In genomic region chr3:19022546-19022945, GRCh38 we compare ENCODE assay signal across 27 cellular contexts.
"Had no signal": no experiment of that assay in that cellular context is flagged by ENCODE, and none has a peak within 500 bp of the region (broad histone marks: within the 10 kb centered on the region; RNA-seq: fewer than 3 reads in every experiment).

No MANE protein-coding gene starts in this region.

- H3K4me1 ChIP-seq: stomach, suprapubic skin, testis, thyroid gland, tibial artery, tibial nerve, transverse colon, upper lobe of left lung, upper lobe of right lung, uterus, vagina had no signal

- H3K4me3 ChIP-seq: stomach, suprapubic skin, testis, thoracic aorta, thyroid gland, tibial artery, tibial nerve, transverse colon, upper lobe of left lung, upper lobe of right lung, uterus, vagina had no signal

- H3K27ac ChIP-seq: stomach, suprapubic skin, testis, thoracic aorta, thyroid gland, tibial artery, tibial nerve, transverse colon, upper lobe of left lung, upper lobe of right lung, uterus, vagina had no signal

- H3K9me3 ChIP-seq: stomach, suprapubic skin, testis, thoracic aorta, thyroid gland, tibial artery, tibial nerve, transverse colon, upper lobe of left lung, upper lobe of right lung, uterus, vagina had no signal

- DNase-seq: stimulated activated CD4-positive, alpha-beta T cell treated with anti-CD3 and anti-CD28 coated beads, Interleukin-2, amount 100 ng/mL, for 48 hours; stimulated activated CD4-positive, alpha-beta T cell treated with anti-CD3 and anti-CD28 coated beads, Interleukin-4, amount 100 ng/mL, for 1 hour; stimulated activated CD4-positive, alpha-beta T cell treated with anti-CD3 and anti-CD28 coated beads, Interleukin-4, amount 100 ng/mL, for 24 hours; stimulated activated CD4-positive, alpha-beta T cell treated with anti-CD3 and anti-CD28 coated beads, Interleukin-4, amount 100 ng/mL, for 4 hours; stimulated activated CD8-positive, alpha-beta memory T cell treated with anti-CD3 and anti-CD28 coated beads, Interleukin-4, amount 100 ng/mL, for 48 hours; stimulated activated naive B cell treated with anti-CD40 and anti-IgM and Interleukin-4, amounts not matched to agents 10 μg/mL and 1 μg/mL and 100 μg/mL, for 72 hours; stimulated activated naive CD4-positive, alpha-beta T cell; stimulated activated naive CD4-positive, alpha-beta T cell treated with Interleukin-2 at 50 U/mL for 16 hours; stimulated activated naive CD8-positive, alpha-beta T cell treated with anti-CD3 and anti-CD28 coated beads, Interleukin-15, amount 100 ng/mL, for 72 hours; stimulated activated naive CD8-positive, alpha-beta T cell treated with anti-CD3 and anti-CD28 coated beads, Interleukin-15, Interleukin-2, amounts not matched to agents 100 U/mL and 50 U/mL, for 24 hours; stomach; substantia nigra; testis; thyroid gland; tibial artery; transverse colon; trophoblast cell; upper lobe of left lung; upper lobe of right lung; uterus had no signal

- ATAC-seq: stimulated activated effector memory CD8-positive, alpha-beta T cell treated with anti-CD3 and anti-CD28 coated beads, Interleukin-12 subunit alpha, Interleukin-12 subunit beta, amount 100 ng/mL, for 72 hours; stimulated activated memory B cell treated with anti-CD40 and anti-IgM and Interleukin-4, amounts not matched to agents 10 μg/mL and 1 μg/mL and 100 μg/mL, for 72 hours; stimulated activated naive B cell treated with anti-CD40 and anti-IgM and Interleukin-4, amounts not matched to agents 10 μg/mL and 1 μg/mL and 100 μg/mL, for 72 hours; stimulated activated naive CD8-positive, alpha-beta T cell treated with anti-CD3 and anti-CD28 coated beads, Interleukin-15, amount 100 ng/mL, for 72 hours; stimulated activated naive CD8-positive, alpha-beta T cell treated with anti-CD3 and anti-CD28 coated beads, Interleukin-15, Interleukin-2, amounts not matched to agents 100 U/mL and 50 U/mL, for 24 hours; upper lobe of right lung had no signal

- H3K27me3 ChIP-seq: stomach, suprapubic skin, testis, thyroid gland, tibial artery, tibial nerve, transverse colon, upper lobe of left lung, upper lobe of right lung, uterus, vagina had no signal

- H3K36me3 ChIP-seq: stomach, suprapubic skin, thoracic aorta, thyroid gland, tibial artery, tibial nerve, transverse colon, upper lobe of left lung, upper lobe of right lung, uterus, vagina had no signal

- FAIRE-seq: urothelium cell line had no signal
